In genomic region chr10:31075434-31075833, GRCh38 we compare ENCODE assay signal across 14 cellular contexts. TPM values are rescaled to one million over a fixed set of nuclear protein-coding genes. Genes with fewer than 3 reads are reported as not detected.
DNase-seq lines count a peak whose midpoint lies in the region; ATAC-seq and TF ChIP-seq lines count a peak whose summit lies in the region.
"Had no signal": no experiment of that assay in that cellular context is flagged by ENCODE, and none has a peak within 500 bp of the region (broad histone marks: within the 10 kb centered on the region; RNA-seq: fewer than 3 reads in every experiment).

No MANE protein-coding gene starts in this region.

- no peaks in the 10 kb centered on the region for H3K27me3 ChIP-seq in lower lobe of right lung (ENCODE audit: low read depth)
- H3K27me3 ChIP-seq: uterus had no signal

- H3K27ac ChIP-seq in lower lobe of right lung = peak overlapping the region; percentile 27

- intact Hi-C loops in lower lobe of right lung (cut with DNase I) = no loop called here

- no peak overlapping the region for H3K4me3 ChIP-seq in cardiac fibroblast (replicated peaks in 1 of 2; ENCODE audit: low read depth in 2 of 2, low read length in 2 of 2)
- no peak overlapping the region for H3K4me3 ChIP-seq in lower lobe of right lung
- H3K4me3 ChIP-seq: uterus had no signal

- peaks cover 14% of the 10 kb centered on the region for H3K4me1 ChIP-seq in lower lobe of right lung
- H3K4me1 ChIP-seq: uterus had no signal

- no peaks in the 10 kb centered on the region for H3K9me3 ChIP-seq in lower lobe of right lung
- H3K9me3 ChIP-seq: uterus had no signal

- TF ChIP-seq CTCF in cardiac fibroblast (IDR thresholded peaks at IDR 0.05; ENCODE audit: low read depth, low read length) (no peak), lower lobe of right lung (IDR thresholded peaks at IDR 0.05) (no peak)

- peak; percentile 66 to 71 for ATAC-seq in lower lobe of right lung
- ATAC-seq: naive thymus-derived CD8-positive, alpha-beta T cell had no signal

- no peaks in the 10 kb centered on the region for H3K36me3 ChIP-seq in lower lobe of right lung
- H3K36me3 ChIP-seq: uterus had no signal

- DNase-seq in AG08396 (ENCODE audit: low spot score) = peak; percentile 57
- DNase-seq in HS-5 (ENCODE audit: low read depth) = peak; percentile 63
- peak; percentile 80 to 96 for DNase-seq in cardiac fibroblast (ENCODE audit: low read depth in 2 of 2)
- DNase-seq in lower lobe of right lung = no peak
- DNase-seq in activated CD8-positive, alpha-beta memory T cell treated with anti-CD3 and anti-CD28 coated beads for 24 hours = no peak
- DNase-seq in activated CD4-positive, alpha-beta T cell treated with anti-CD3 and anti-CD28 coated beads for 4 hours = no peak
- no peak for DNase-seq in midbrain (lab: John Stamatoyannopoulos, UW)
- no peak for DNase-seq in NCI-H2227 (lab: John Stamatoyannopoulos, UW; ENCODE audit: unreplicated experiment)
- DNase-seq: activated naive CD8-positive, alpha-beta T cell treated with anti-CD3 and anti-CD28 coated beads for 36 hours; naive thymus-derived CD8-positive, alpha-beta T cell; NCI-H2029 treated with DMSO at 0.1 percent for 48 hours; stimulated activated CD4-positive, alpha-beta T cell treated with anti-CD3 and anti-CD28 coated beads, Interleukin-12 subunit alpha, Interleukin-12 subunit beta, amount 100 ng/mL, for 4 hours; T-helper 9 cell; uterus had no signal

RNA-seq across cellular contexts. Expression of gene ZNF438, which starts 43.8 kb away (rescaled TPM):
- total RNA-seq in lower lobe of right lung = 15.2 TPM

Comparison
In these comparisons a context has a peak if more than half of its experiments do, and no peak if none do; other contexts are left out.
1. DNase-seq: peak in AG08396 (single experiment), HS-5 (single experiment) and cardiac fibroblast (2 of 2); none in lower lobe of right lung (single experiment), activated CD8-positive, alpha-beta memory T cell treated with anti-CD3 and anti-CD28 coated beads for 24 hours (single experiment), activated CD4-positive, alpha-beta T cell treated with anti-CD3 and anti-CD28 coated beads for 4 hours (0 of 2), midbrain (single experiment) and NCI-H2227 (single experiment).